In genomic region chr1:150650193-150650592, GRCh38 we compare ENCODE assay signal across 17 cellular contexts. TPM values are rescaled to one million over a fixed set of nuclear protein-coding genes. Genes with fewer than 3 reads are reported as not detected.
A peak's percentile ranks its signal among the peaks of the same experiment; 100 is the strongest.
DNase-seq lines count a peak whose midpoint lies in the region; ATAC-seq and TF ChIP-seq lines count a peak whose summit lies in the region.
"Had no signal": no experiment of that assay in that cellular context is flagged by ENCODE, and none has a peak within 500 bp of the region (broad histone marks: within the 10 kb centered on the region; RNA-seq: fewer than 3 reads in every experiment).

No MANE protein-coding gene starts in this region.

- TF ChIP-seq CTCF in LNCaP clone FGC (IDR thresholded peaks at IDR 0.05; ENCODE audit: control insufficient read depth, extremely low read depth, insufficient read depth) (no peak), esophagus squamous epithelium (IDR thresholded peaks at IDR 0.05) (no peak)

- no peaks in the 10 kb centered on the region for H3K27me3 ChIP-seq in esophagus squamous epithelium

- peak overlapping the region in 3 of 4 donors; percentile 18 to 68 (median 56) for H3K27ac ChIP-seq in esophagus squamous epithelium
- H3K27ac ChIP-seq: C4-2B, KMS-11 had no signal

- WGBS in esophagus squamous epithelium, 2 donors, result 44 to 88% methylated on average over 1 of the region's 1 CpG

- H3K4me3 ChIP-seq in LNCaP clone FGC (ENCODE audit: low read depth, low read length) (no peak overlapping the region), esophagus squamous epithelium (no peak overlapping the region)

- H3K36me3 ChIP-seq in esophagus squamous epithelium, result peaks cover 18 to 72% (median 20%) of the 10 kb centered on the region in 3 donors

- H3K9me3 ChIP-seq in esophagus squamous epithelium, result no peaks in the 10 kb centered on the region

- intact Hi-C loops in esophagus squamous epithelium (cut with DNase I), result no loop called here

- peaks cover 0 to 30% (median 0%) of the 10 kb centered on the region in 3 donors for H3K4me1 ChIP-seq in esophagus squamous epithelium

- ATAC-seq in GM18858 (IDR thresholded peaks at IDR 0.05; ENCODE audit: unreplicated experiment), result no peak
- ATAC-seq in GM21528 (IDR thresholded peaks at IDR 0.05; ENCODE audit: low FRiP score, unreplicated experiment), result no peak
- ATAC-seq in GM18502 (IDR thresholded peaks at IDR 0.05; ENCODE audit: poor library complexity, unreplicated experiment), result no peak
- ATAC-seq: activated T-helper 17 cell treated with anti-CD3 and anti-CD28 coated beads, Interleukin-2, amount 50 U/mL, for 72 hours; naive thymus-derived CD4-positive, alpha-beta T cell had no signal

- DNase-seq in LNCaP clone FGC (ENCODE audit: low read depth), result peak; percentile 82
- peak; percentile 87 for DNase-seq in NCI-H510A (lab: John Stamatoyannopoulos, UW)
- DNase-seq in esophagus squamous epithelium (lab: John Stamatoyannopoulos, UW), result no peak
- peak; percentile 29 for DNase-seq in myocyte (ENCODE audit: low read depth)
- DNase-seq in foreskin melanocyte, result no peak
- DNase-seq: activated CD4-positive, alpha-beta T cell treated with anti-CD3 and anti-CD28 coated beads, Interleukin-2, amount 50 U/mL, for 48 hours; effector memory CD4-positive, alpha-beta T cell; kidney; naive thymus-derived CD4-positive, alpha-beta T cell; NCI-H1930; OCI-M1 had no signal

- no peak for TF ChIP-seq POLR2A in esophagus squamous epithelium (IDR thresholded peaks at IDR 0.05)

RNA-seq across cellular contexts. Expression of gene ENSA, which starts 20.8 kb away (rescaled TPM):
- 100 to 1,000 TPM; 179 to 377 (median 344) TPM for total RNA-seq in esophagus squamous epithelium
- 86.7 and 116 TPM in 2 replicates for total RNA-seq in myocyte
- 81.1 TPM for polyA plus RNA-seq in myocyte (2012)

RNA-seq across cellular contexts. Expression of gene GOLPH3L, which starts 46.8 kb away (rescaled TPM):
- total RNA-seq in esophagus squamous epithelium, result 10 to 100 TPM; 26.1 to 38.6 (median 31.8) TPM
- 12.1 and 13.1 TPM in 2 replicates for total RNA-seq in myocyte
- polyA plus RNA-seq in myocyte (2012), result 19.0 TPM

Comparison
In these comparisons a context has a peak if more than half of its experiments do, and no peak if none do; other contexts are left out.
1. DNase-seq: peak in LNCaP clone FGC (single experiment), NCI-H510A (single experiment) and myocyte (single experiment); none in esophagus squamous epithelium (single experiment) and foreskin melanocyte (single experiment).